ENCODE assay signal across 1 cellular context in genomic region chr11:111395081-111395480, GRCh38.
TF ChIP-seq lines count a peak whose summit lies in the region.

No MANE protein-coding gene starts in this region.

TF ChIP-seq in HepG2, 621 proteins besides CTCF, POLR2A, EP300 and RAD21 (continued from another document and continues in another):
- no peak for TF ChIP-seq ZBTB14 (CRISPR knock-in tag; IDR thresholded peaks at IDR 0.05)
- TF ChIP-seq BRF2 (CRISPR knock-in tag; IDR thresholded peaks at IDR 0.05), result no peak
- TF ChIP-seq ZFP90 (CRISPR knock-in tag; IDR thresholded peaks at IDR 0.05; ENCODE audit: borderline replicate concordance), result peak; percentile 84; the same call in 1 of the 2 replicates
- 0 out of 2 replicates have a peak, but pooled peaks have one; percentile 21 for TF ChIP-seq NR2F6 (IDR thresholded peaks at IDR 0.05)
- peak; percentile 84 for TF ChIP-seq NR2F6 (CRISPR knock-in tag; IDR thresholded peaks at IDR 0.05)
- TF ChIP-seq ZSCAN22 (CRISPR knock-in tag; IDR thresholded peaks at IDR 0.05), result no peak
- TF ChIP-seq SAP130 (CRISPR knock-in tag; IDR thresholded peaks at IDR 0.05; ENCODE audit: low read depth), result peak; percentile 86
- no peak for TF ChIP-seq HOXA9 (CRISPR knock-in tag; IDR thresholded peaks at IDR 0.05; ENCODE audit: borderline replicate concordance)
- 0 out of 2 replicates have a peak, but pooled peaks have one; percentile 35 for TF ChIP-seq HOXA5 (CRISPR knock-in tag; IDR thresholded peaks at IDR 0.05)
- TF ChIP-seq MXD4 (CRISPR knock-in tag; IDR thresholded peaks at IDR 0.05), result peak; percentile 53; the same call in 1 of the 2 replicates
- 0 out of 2 replicates have a peak, but pooled peaks have one; percentile 21 for TF ChIP-seq HMG20B (CRISPR knock-in tag; conservative IDR thresholded peaks at IDR 0.05)
- TF ChIP-seq LBX2 (CRISPR knock-in tag; IDR thresholded peaks at IDR 0.05; ENCODE audit: borderline replicate concordance), result 0 out of 2 replicates have a peak, but pooled peaks have one; percentile 31
- peak; percentile 79 for TF ChIP-seq RBFOX2 (IDR thresholded peaks at IDR 0.05; ENCODE audit: low read depth, low read length)
- TF ChIP-seq KLF12 (CRISPR knock-in tag; IDR thresholded peaks at IDR 0.05; ENCODE audit: borderline replicate concordance), result no peak
- no peak; the same call in 1 of the 2 replicates for TF ChIP-seq KMT2A (CRISPR knock-in tag; IDR thresholded peaks at IDR 0.05)
- TF ChIP-seq ZNF776 (CRISPR knock-in tag; IDR thresholded peaks at IDR 0.05), result no peak
- peak; percentile 57; the same call in 1 of the 2 replicates for TF ChIP-seq ATF7-NPFF (CRISPR knock-in tag; IDR thresholded peaks at IDR 0.05; ENCODE audit: low read depth)
- TF ChIP-seq HNF1A (IDR thresholded peaks at IDR 0.05; ENCODE audit: low read depth), result no peak
- no peak; the same call in 1 of the 2 replicates for TF ChIP-seq HNF1A (CRISPR knock-in tag; IDR thresholded peaks at IDR 0.05; ENCODE audit: borderline replicate concordance)
- no peak for TF ChIP-seq MLLT10 (CRISPR knock-in tag; IDR thresholded peaks at IDR 0.05)
- peak; percentile 88 for TF ChIP-seq ZNF263 (CRISPR knock-in tag; IDR thresholded peaks at IDR 0.05)
- TF ChIP-seq RNF2 (conservative IDR thresholded peaks at IDR 0.05; ENCODE audit: low read depth), result no peak
- TF ChIP-seq ATF2 (CRISPR knock-in tag; IDR thresholded peaks at IDR 0.05), result peak; percentile 69
- TF ChIP-seq RXRA (CRISPR knock-in tag; IDR thresholded peaks at IDR 0.05), result peak; percentile 78
- TF ChIP-seq HINFP (CRISPR knock-in tag; IDR thresholded peaks at IDR 0.05; ENCODE audit: low read depth), result 0 out of 2 replicates have a peak, but pooled peaks have one; percentile 26
- TF ChIP-seq IRX3 (CRISPR knock-in tag; IDR thresholded peaks at IDR 0.05; ENCODE audit: borderline replicate concordance, low read depth), result no peak
- TF ChIP-seq ZNF580 (CRISPR knock-in tag; IDR thresholded peaks at IDR 0.05; ENCODE audit: borderline replicate concordance, low read depth), result peak; percentile 91; the same call in 1 of the 2 replicates
- no peak for TF ChIP-seq TCF7L2 (IDR thresholded peaks at IDR 0.05; ENCODE audit: low read depth, low read length)
- TF ChIP-seq REST (IDR thresholded peaks at IDR 0.05; ENCODE audit: borderline replicate concordance in 1 of 2, low read depth in 1 of 2, low read length in 2 of 2), result no peak
- TF ChIP-seq UBTF (CRISPR knock-in tag; IDR thresholded peaks at IDR 0.05), result peak; percentile 89
- TF ChIP-seq MIER2 (CRISPR knock-in tag; IDR thresholded peaks at IDR 0.05), result 0 out of 2 replicates have a peak, but pooled peaks have one; percentile 33
- no peak; the same call in 1 of the 2 replicates for TF ChIP-seq ZNF414 (CRISPR knock-in tag; IDR thresholded peaks at IDR 0.05)
- TF ChIP-seq THAP8 (CRISPR knock-in tag; IDR thresholded peaks at IDR 0.05; ENCODE audit: borderline replicate concordance), result no peak
- TF ChIP-seq PBX2 (CRISPR knock-in tag; IDR thresholded peaks at IDR 0.05), result no peak
- TF ChIP-seq ZNF468 (CRISPR knock-in tag; IDR thresholded peaks at IDR 0.05), result no peak
- TF ChIP-seq CHD4 (IDR thresholded peaks at IDR 0.05; ENCODE audit: borderline replicate concordance, low read length), result no peak
- TF ChIP-seq ZNF30 (CRISPR knock-in tag; IDR thresholded peaks at IDR 0.05), result no peak
- TF ChIP-seq ZBTB7A (CRISPR knock-in tag; IDR thresholded peaks at IDR 0.05), result peak; percentile 76; the same call in 1 of the 2 replicates
- TF ChIP-seq ZNF878 (CRISPR knock-in tag; IDR thresholded peaks at IDR 0.05), result peak; percentile 77
